Comparison of ENCODE assay signal across 13 cellular contexts in genomic region chr3:195451373-195452000, GRCh38. TPM values are rescaled to one million over a fixed set of nuclear protein-coding genes. Genes with fewer than 3 reads are reported as not detected.
DNase-seq lines count a peak whose midpoint lies in the region; ATAC-seq and TF ChIP-seq lines count a peak whose summit lies in the region.
"Had no signal": no experiment of that assay in that cellular context is flagged by ENCODE, and none has a peak within 500 bp of the region (broad histone marks: within the 10 kb centered on the region; RNA-seq: fewer than 3 reads in every experiment).

No MANE protein-coding gene starts in this region.

- peaks cover 4% of the 10 kb centered on the region for H3K9me3 Mint-ChIP-seq in activated T-helper 17 cell treated with anti-CD3 and anti-CD28 coated beads, Interleukin-2, amount 50 U/mL, for 72 hours
- H3K9me3 Mint-ChIP-seq in effector memory CD8-positive, alpha-beta T cell, result no peaks in the 10 kb centered on the region
- H3K9me3 Mint-ChIP-seq: GM23338 had no signal

- H3K36me3 ChIP-seq in ACC112 (ENCODE audit: insufficient read depth, low read length) (no peaks in the 10 kb centered on the region), body of pancreas (replicated peaks in 1 of 2; ENCODE audit: insufficient read depth in 1 of 2, low read depth in 2 of 2) (no peaks in the 10 kb centered on the region)
- H3K36me3 ChIP-seq: gastroesophageal sphincter, thoracic aorta had no signal

- TF ChIP-seq CTCF in body of pancreas (IDR thresholded peaks at IDR 0.05), result no peak

- no peak overlapping the region for H3K4me3 Mint-ChIP-seq in activated T-helper 17 cell treated with anti-CD3 and anti-CD28 coated beads, Interleukin-2, amount 50 U/mL, for 72 hours
- no peak overlapping the region for H3K4me3 Mint-ChIP-seq in effector memory CD8-positive, alpha-beta T cell
- H3K4me3 Mint-ChIP-seq: GM23338 had no signal

- peak overlapping the region; percentile 68 for H2AFZ ChIP-seq in ACC112 (ENCODE audit: low read length, unreplicated experiment)

- no peak for TF ChIP-seq POLR2A in body of pancreas (IDR thresholded peaks at IDR 0.05)

- H3K36me3 Mint-ChIP-seq in activated T-helper 17 cell treated with anti-CD3 and anti-CD28 coated beads, Interleukin-2, amount 50 U/mL, for 72 hours (ENCODE audit: low read depth), result no peaks in the 10 kb centered on the region
- H3K36me3 Mint-ChIP-seq in effector memory CD8-positive, alpha-beta T cell (ENCODE audit: insufficient read depth), result peaks cover 2% of the 10 kb centered on the region

- H3K27ac ChIP-seq in ACC112 (ENCODE audit: low read depth, low read length) (peak overlapping the region; percentile 68), body of pancreas (no peak overlapping the region)
- H3K27ac ChIP-seq: thoracic aorta had no signal

- 83 to 90% methylated on average over 6 of the region's 6 CpGs for WGBS in body of pancreas, 2 donors

- no peak for ATAC-seq in activated T-helper 17 cell treated with anti-CD3 and anti-CD28 coated beads, Interleukin-2, amount 50 U/mL, for 72 hours (replicated peaks)
- ATAC-seq in effector memory CD8-positive, alpha-beta T cell (replicated peaks), result no peak
- no peak for ATAC-seq in body of pancreas
- ATAC-seq: GM23338, PC-3 had no signal

- H3K79me2 ChIP-seq in ACC112 (ENCODE audit: control insufficient read depth, insufficient read depth, low read length, unreplicated experiment), result no peaks in the 10 kb centered on the region

- no peaks in the 10 kb centered on the region for H3K9me3 ChIP-seq in body of pancreas
- H3K9me3 ChIP-seq: gastroesophageal sphincter, thoracic aorta had no signal

- no peaks in the 10 kb centered on the region for H3K27me3 Mint-ChIP-seq in activated T-helper 17 cell treated with anti-CD3 and anti-CD28 coated beads, Interleukin-2, amount 50 U/mL, for 72 hours
- H3K27me3 Mint-ChIP-seq in effector memory CD8-positive, alpha-beta T cell, result no peaks in the 10 kb centered on the region

- H3K4me1 Mint-ChIP-seq in activated T-helper 17 cell treated with anti-CD3 and anti-CD28 coated beads, Interleukin-2, amount 50 U/mL, for 72 hours, result peaks cover 4% of the 10 kb centered on the region
- H3K4me1 Mint-ChIP-seq in effector memory CD8-positive, alpha-beta T cell (ENCODE audit: low read depth in 2 of 2), result no peaks in the 10 kb centered on the region

- no peak overlapping the region for H3K4me3 ChIP-seq in ACC112 (ENCODE audit: low read depth, low read length)
- no peak overlapping the region for H3K4me3 ChIP-seq in body of pancreas
- H3K4me3 ChIP-seq: gastroesophageal sphincter, GM23338, thoracic aorta had no signal

- intact Hi-C loops in body of pancreas (cut with DNase I), result no loop called here

- DNase-seq in NCI-H1105 treated with DMSO at 0.1 percent for 48 hours (lab: John Stamatoyannopoulos, UW) (peak; percentile 97), NCI-H345 treated with DMSO at 0.1 percent for 48 hours (lab: John Stamatoyannopoulos, UW; ENCODE audit: unreplicated experiment) (peak; percentile 100), left kidney (ENCODE audit: low read depth, low spot score) (peak; percentile 47), AG08395 (ENCODE audit: low spot score) (no peak), body of pancreas (no peak)
- no peak for DNase-seq in effector memory CD8-positive, alpha-beta T cell
- DNase-seq: activated T-cell treated with anti-CD3 and anti-CD28 coated beads, Interleukin-2, amount 50 U/mL, for 1 hour; PC-3 had no signal

- peaks cover 12% of the 10 kb centered on the region for H3K4me1 ChIP-seq in ACC112 (ENCODE audit: control insufficient read depth, insufficient read depth, low read length, unreplicated experiment)
- H3K4me1 ChIP-seq in body of pancreas, result no peaks in the 10 kb centered on the region
- H3K4me1 ChIP-seq: gastroesophageal sphincter had no signal

- no peak overlapping the region for H3K27ac Mint-ChIP-seq in activated T-helper 17 cell treated with anti-CD3 and anti-CD28 coated beads, Interleukin-2, amount 50 U/mL, for 72 hours
- peak overlapping the region in 1 of 2 donors; percentile 78 for H3K27ac Mint-ChIP-seq in effector memory CD8-positive, alpha-beta T cell
- H3K27ac Mint-ChIP-seq: GM23338 had no signal

- H3K27me3 ChIP-seq in ACC112 (ENCODE audit: insufficient read depth, low read length) (no peaks in the 10 kb centered on the region), body of pancreas (no peaks in the 10 kb centered on the region)
- H3K27me3 ChIP-seq: gastroesophageal sphincter had no signal

RNA-seq across cellular contexts. Expression of gene ACAP2, which starts 8.7 kb away (rescaled TPM):
- 10 to 100 TPM; 58.0 to 74.0 TPM for total RNA-seq in activated T-helper 17 cell treated with anti-CD3 and anti-CD28 coated beads, Interleukin-2, amount 50 U/mL, for 72 hours
- total RNA-seq in body of pancreas, result 10 to 100 TPM; 25.1 to 25.9 TPM

Comparison
In these comparisons a context has a peak if more than half of its experiments do, and no peak if none do; other contexts are left out.
1. DNase-seq: peak in NCI-H1105 treated with DMSO at 0.1 percent for 48 hours (single experiment), NCI-H345 treated with DMSO at 0.1 percent for 48 hours (single experiment) and left kidney (single experiment); none in effector memory CD8-positive, alpha-beta T cell (0 of 3), AG08395 (single experiment) and body of pancreas (0 of 4).